In genomic region chr2:240819404-240820013, GRCh38 we compare ENCODE assay signal across 9 cellular contexts. TPM values are rescaled to one million over a fixed set of nuclear protein-coding genes. Genes with fewer than 3 reads are reported as not detected.
DNase-seq lines count a peak whose midpoint lies in the region; ATAC-seq and TF ChIP-seq lines count a peak whose summit lies in the region.
"Had no signal": no experiment of that assay in that cellular context is flagged by ENCODE, and none has a peak within 500 bp of the region (broad histone marks: within the 10 kb centered on the region; RNA-seq: fewer than 3 reads in every experiment).

No MANE protein-coding gene starts in this region.

- H3K27me3 ChIP-seq in layer of hippocampus (ENCODE audit: control insufficient read depth, insufficient read depth, low read length) = peaks cover 2% of the 10 kb centered on the region
- peaks cover 61% of the 10 kb centered on the region for H3K27me3 ChIP-seq in thymus (ENCODE audit: control insufficient read depth, insufficient read depth)

- H3K36me3 ChIP-seq in thymus (ENCODE audit: control insufficient read depth, insufficient read depth) = no peaks in the 10 kb centered on the region

- H3K27ac ChIP-seq in layer of hippocampus (ENCODE audit: low read depth, low read length) (peak overlapping the region; percentile 80), thymus (ENCODE audit: low read depth) (no peak overlapping the region)

- CTCF ChIA-PET in activated CD8-positive, alpha-beta T cell treated with anti-CD3 and anti-CD28 coated beads for 36 hours (lab: Charles Lee) = interaction anchor here (0.7 kb wide), 1 partner anchor 32 kb away, joined by 3 read pairs; no protein-coding TSS in a partner anchor
- CTCF ChIA-PET in activated CD8-positive, alpha-beta T cell treated with anti-CD3 and anti-CD28 coated beads, Interleukin-2, amount 10 ng/mL, durations not matched to agents 7 days and 5 days (lab: Charles Lee) = no interaction called here
- CTCF ChIA-PET in activated B cell treated with CpG ODN at 0.5 μM for 24 hours (lab: Charles Lee) = no interaction called here

- no peak for DNase-seq in activated CD8-positive, alpha-beta T cell treated with anti-CD3 and anti-CD28 coated beads for 36 hours
- no peak for DNase-seq in activated CD8-positive, alpha-beta T cell treated with anti-CD3 and anti-CD28 coated beads, Interleukin-2, amount 10 ng/mL, durations not matched to agents 7 days and 5 days
- DNase-seq in activated B cell treated with CpG ODN at 0.5 μM for 24 hours (no peak), DMS153 treated with DMSO at 0.1 percent for 48 hours (lab: John Stamatoyannopoulos, UW; ENCODE audit: unreplicated experiment) (no peak), COLO829 (ENCODE audit: low spot score) (no peak)
- DNase-seq: effector CD4-positive, alpha-beta T cell had no signal

- peaks cover 4% of the 10 kb centered on the region for H3K4me1 ChIP-seq in thymus (ENCODE audit: control insufficient read depth, insufficient read depth, low read length)

- H3K36me3 Mint-ChIP-seq in activated CD8-positive, alpha-beta T cell treated with anti-CD3 and anti-CD28 coated beads for 36 hours (ENCODE audit: low read depth) = no peaks in the 10 kb centered on the region
- no peaks in the 10 kb centered on the region for H3K36me3 Mint-ChIP-seq in activated CD8-positive, alpha-beta T cell treated with anti-CD3 and anti-CD28 coated beads, Interleukin-2, amount 10 ng/mL, durations not matched to agents 7 days and 5 days (ENCODE audit: low read depth)
- H3K36me3 Mint-ChIP-seq in activated B cell treated with CpG ODN at 0.5 μM for 24 hours (ENCODE audit: low read depth) = no peaks in the 10 kb centered on the region

- no peak for TF ChIP-seq CTCF in activated CD8-positive, alpha-beta T cell treated with anti-CD3 and anti-CD28 coated beads for 36 hours (IDR thresholded peaks at IDR 0.05)
- no peak for TF ChIP-seq CTCF in activated B cell treated with CpG ODN at 0.5 μM for 24 hours (IDR thresholded peaks at IDR 0.05)

- H3K9me3 Mint-ChIP-seq in activated CD8-positive, alpha-beta T cell treated with anti-CD3 and anti-CD28 coated beads for 36 hours = no peaks in the 10 kb centered on the region
- no peaks in the 10 kb centered on the region for H3K9me3 Mint-ChIP-seq in activated CD8-positive, alpha-beta T cell treated with anti-CD3 and anti-CD28 coated beads, Interleukin-2, amount 10 ng/mL, durations not matched to agents 7 days and 5 days (ENCODE audit: insufficient read depth)
- H3K9me3 Mint-ChIP-seq in activated B cell treated with CpG ODN at 0.5 μM for 24 hours = peaks cover 5% of the 10 kb centered on the region

- intact Hi-C loops in activated CD8-positive, alpha-beta T cell treated with anti-CD3 and anti-CD28 coated beads for 36 hours (cut with micrococcal nuclease) = no loop called here
- intact Hi-C loops in activated B cell treated with CpG ODN at 0.5 μM for 24 hours (cut with micrococcal nuclease) = no loop called here

- peak; percentile 12 for ATAC-seq in activated CD8-positive, alpha-beta T cell treated with anti-CD3 and anti-CD28 coated beads for 36 hours
- no peak for ATAC-seq in activated CD8-positive, alpha-beta T cell treated with anti-CD3 and anti-CD28 coated beads, Interleukin-2, amount 10 ng/mL, durations not matched to agents 7 days and 5 days
- ATAC-seq in activated B cell treated with CpG ODN at 0.5 μM for 24 hours (ENCODE audit: low read depth) = no peak
- no peak for ATAC-seq in HG02852 (IDR thresholded peaks at IDR 0.05; ENCODE audit: unreplicated experiment)

- WGBS in thymus = 2% methylated on average over 61 of the region's 61 CpGs

- H3K4me3 Mint-ChIP-seq in activated CD8-positive, alpha-beta T cell treated with anti-CD3 and anti-CD28 coated beads for 36 hours = no peak overlapping the region
- no peak overlapping the region for H3K4me3 Mint-ChIP-seq in activated CD8-positive, alpha-beta T cell treated with anti-CD3 and anti-CD28 coated beads, Interleukin-2, amount 10 ng/mL, durations not matched to agents 7 days and 5 days
- H3K4me3 Mint-ChIP-seq in activated B cell treated with CpG ODN at 0.5 μM for 24 hours = peak overlapping the region; percentile 32

- H3K27me3 Mint-ChIP-seq in activated CD8-positive, alpha-beta T cell treated with anti-CD3 and anti-CD28 coated beads for 36 hours = peaks cover 44% of the 10 kb centered on the region
- peaks cover 44% of the 10 kb centered on the region for H3K27me3 Mint-ChIP-seq in activated CD8-positive, alpha-beta T cell treated with anti-CD3 and anti-CD28 coated beads, Interleukin-2, amount 10 ng/mL, durations not matched to agents 7 days and 5 days (ENCODE audit: low read depth)
- peaks cover 42% of the 10 kb centered on the region for H3K27me3 Mint-ChIP-seq in activated B cell treated with CpG ODN at 0.5 μM for 24 hours

- POLR2A ChIA-PET in activated CD8-positive, alpha-beta T cell treated with anti-CD3 and anti-CD28 coated beads for 36 hours (lab: Charles Lee) = no interaction called here
- POLR2A ChIA-PET in activated CD8-positive, alpha-beta T cell treated with anti-CD3 and anti-CD28 coated beads, Interleukin-2, amount 10 ng/mL, durations not matched to agents 7 days and 5 days (lab: Charles Lee) = no interaction called here
- POLR2A ChIA-PET in activated B cell treated with CpG ODN at 0.5 μM for 24 hours (lab: Charles Lee) = interaction anchor here (0.9 kb wide), 1 partner anchor 435 kb away, joined by 3 read pairs; no protein-coding TSS in a partner anchor

- peaks cover 12% of the 10 kb centered on the region for H3K4me1 Mint-ChIP-seq in activated CD8-positive, alpha-beta T cell treated with anti-CD3 and anti-CD28 coated beads for 36 hours (ENCODE audit: low read depth)
- H3K4me1 Mint-ChIP-seq in activated CD8-positive, alpha-beta T cell treated with anti-CD3 and anti-CD28 coated beads, Interleukin-2, amount 10 ng/mL, durations not matched to agents 7 days and 5 days (ENCODE audit: low read depth) = peaks cover 10% of the 10 kb centered on the region
- peaks cover 5% of the 10 kb centered on the region for H3K4me1 Mint-ChIP-seq in activated B cell treated with CpG ODN at 0.5 μM for 24 hours

- H3K4me3 ChIP-seq in thymus (ENCODE audit: low read length) = peak overlapping the region; percentile 18

- peaks cover 3% of the 10 kb centered on the region for H3K9me3 ChIP-seq in thymus (ENCODE audit: control insufficient read depth)

- H3K27ac Mint-ChIP-seq in activated CD8-positive, alpha-beta T cell treated with anti-CD3 and anti-CD28 coated beads for 36 hours = no peak overlapping the region
- H3K27ac Mint-ChIP-seq in activated CD8-positive, alpha-beta T cell treated with anti-CD3 and anti-CD28 coated beads, Interleukin-2, amount 10 ng/mL, durations not matched to agents 7 days and 5 days = no peak overlapping the region
- no peak overlapping the region for H3K27ac Mint-ChIP-seq in activated B cell treated with CpG ODN at 0.5 μM for 24 hours

RNA-seq across cellular contexts. Expression of gene KIF1A, which starts 0.5 kb away (rescaled TPM):
- 10 to 100 TPM in 1 of 2 experiments, 1 to 10 TPM in 1; 9.0 to 10.2 TPM for total RNA-seq in activated CD8-positive, alpha-beta T cell treated with anti-CD3 and anti-CD28 coated beads for 36 hours
- 1 to 10 TPM in 1 of 2 experiments, under 1 TPM in 1; 0.81 to 1.5 TPM for total RNA-seq in activated CD8-positive, alpha-beta T cell treated with anti-CD3 and anti-CD28 coated beads, Interleukin-2, amount 10 ng/mL, durations not matched to agents 7 days and 5 days
- total RNA-seq in activated B cell treated with CpG ODN at 0.5 μM for 24 hours = not detected in 2 replicates
- polyA plus RNA-seq in thymus = 0.78 TPM

RNA-seq across cellular contexts. Expression of gene AGXT, which starts 49.1 kb away (rescaled TPM):
- total RNA-seq in activated CD8-positive, alpha-beta T cell treated with anti-CD3 and anti-CD28 coated beads for 36 hours = not detected
- not detected for total RNA-seq in activated CD8-positive, alpha-beta T cell treated with anti-CD3 and anti-CD28 coated beads, Interleukin-2, amount 10 ng/mL, durations not matched to agents 7 days and 5 days
- total RNA-seq in activated B cell treated with CpG ODN at 0.5 μM for 24 hours = not detected in 2 replicates
- polyA plus RNA-seq in thymus = 0.94 TPM
